8 cellular contexts compared by ENCODE assay signal in genomic region chr12:19431407-19432308, GRCh38. TPM values are rescaled to one million over a fixed set of nuclear protein-coding genes. Genes with fewer than 3 reads are reported as not detected.
A peak's percentile ranks its signal among the peaks of the same experiment; 100 is the strongest.
DNase-seq lines count a peak whose midpoint lies in the region; ATAC-seq and TF ChIP-seq lines count a peak whose summit lies in the region.

No MANE protein-coding gene starts in this region.

- H3K36me3 ChIP-seq in KOPT-K1 (ENCODE audit: insufficient read depth, low read length) (no peaks in the 10 kb centered on the region), mesendoderm (ENCODE audit: control insufficient read depth, insufficient read depth, low read length) (no peaks in the 10 kb centered on the region), BE2C (no peaks in the 10 kb centered on the region)

- H3K4me1 ChIP-seq in mesendoderm (ENCODE audit: control insufficient read depth, low read depth, low read length) = peaks cover 2% of the 10 kb centered on the region
- no peaks in the 10 kb centered on the region for H3K4me1 ChIP-seq in BE2C

- peaks cover 4% of the 10 kb centered on the region for H3K9me3 ChIP-seq in KOPT-K1 (ENCODE audit: insufficient read depth, low read length, poor library complexity, severe bottlenecking)
- no peaks in the 10 kb centered on the region for H3K9me3 ChIP-seq in BE2C

- no peak overlapping the region for H3K4me3 ChIP-seq in mesendoderm (ENCODE audit: low read length)
- H3K4me3 ChIP-seq in BE2C (ENCODE audit: low read depth, low read length) = no peak overlapping the region

- peak overlapping the region; percentile 89 for H3K18ac ChIP-seq in mesendoderm (ENCODE audit: low read length)

- H3K4me2 ChIP-seq in mesendoderm (ENCODE audit: low read length) = no peak overlapping the region

- H3K27me3 ChIP-seq in mesendoderm (ENCODE audit: insufficient read depth, low read length, poor library complexity) (no peaks in the 10 kb centered on the region), BE2C (no peaks in the 10 kb centered on the region)

- no peak overlapping the region for H2AK5ac ChIP-seq in mesendoderm (ENCODE audit: low read length)

- H2BK5ac ChIP-seq in mesendoderm (ENCODE audit: low read length) = peak overlapping the region; percentile 75

- peak overlapping the region; percentile 93 for H4K8ac ChIP-seq in mesendoderm (ENCODE audit: low read depth, low read length)

- H3K27ac ChIP-seq in KOPT-K1 (ENCODE audit: low read depth, low read length, poor library complexity, severe bottlenecking) (peak overlapping the region; percentile 48), mesendoderm (ENCODE audit: low read depth, low read length) (peak overlapping the region; percentile 66)

- no peak overlapping the region for H3K23ac ChIP-seq in mesendoderm (ENCODE audit: low read length)

- TF ChIP-seq CTCF in BE2C (IDR thresholded peaks at IDR 0.05; ENCODE audit: low read depth, low read length) = no peak

- peak overlapping the region; percentile 70 for H3K56ac ChIP-seq in mesendoderm (ENCODE audit: low read length)

- no peak overlapping the region for H4K5ac ChIP-seq in mesendoderm (ENCODE audit: low read length)

- H2BK120ac ChIP-seq in mesendoderm (ENCODE audit: low read depth, low read length) = peak overlapping the region; percentile 95

- H2BK15ac ChIP-seq in mesendoderm (replicated peaks; ENCODE audit: low read depth) = peak overlapping the region; percentile 42

- ATAC-seq in GM19455 (IDR thresholded peaks at IDR 0.05; ENCODE audit: unreplicated experiment) (peak; percentile 52), HG03135 (IDR thresholded peaks at IDR 0.05; ENCODE audit: unreplicated experiment) (no peak)

- no peaks in the 10 kb centered on the region for H3K79me2 ChIP-seq in mesendoderm (ENCODE audit: control insufficient read depth, insufficient read depth, low read length)

- peak overlapping the region; percentile 56 for H3K4ac ChIP-seq in mesendoderm (ENCODE audit: low read depth, low read length)

- peak; percentile 13 for DNase-seq in Caki2 (ENCODE audit: low read depth)
- peak; percentile 17 for DNase-seq in activated naive CD4-positive, alpha-beta T cell treated with anti-CD3 and anti-CD28 coated beads, Interleukin-2, amount 50 U/mL, for 16 hours
- DNase-seq in mesendoderm = peak; percentile 93
- DNase-seq in BE2C = no peak
- DNase-seq in NCI-H2081 (lab: John Stamatoyannopoulos, UW) = no peak

- no CpG with 5 or more reads among the region's 5 CpGs for WGBS in mesendoderm (ENCODE audit: extremely low coverage, insufficient coverage, low lambda C conversion rate)

- in situ Hi-C loops in Caki2 (cut with HindIII; ENCODE audit: low pct_unique_long_range_greater_than_20kb, low sequenced_read_pairs) = no loop called here

- no peak overlapping the region for H3K9ac ChIP-seq in mesendoderm (ENCODE audit: low read length)

- no peaks in the 10 kb centered on the region for H3K79me1 ChIP-seq in mesendoderm (ENCODE audit: low read length)

RNA-seq across cellular contexts. Expression of gene AEBP2, which starts 7.6 kb away (rescaled TPM):
- 10.0 and 22.8 TPM in 2 replicates for total RNA-seq in Caki2 (2014; rRNA removed; shearing (Covaris generic); ENCODE audit: low replicate concordance)
- polyA plus RNA-seq in mesendoderm (2013, experiment 1 of 2) = 29.6 TPM
- polyA plus RNA-seq in mesendoderm (2013, experiment 2 of 2) = 31.3 TPM
- 20.5 TPM for polyA plus RNA-seq in BE2C (2012; ENCODE audit: insufficient read depth, insufficient read length, low read depth)

Comparison
In these comparisons a context has a peak if more than half of its experiments do, and no peak if none do; other contexts are left out.
1. DNase-seq: peak in Caki2 (single experiment), activated naive CD4-positive, alpha-beta T cell treated with anti-CD3 and anti-CD28 coated beads, Interleukin-2, amount 50 U/mL, for 16 hours (single experiment) and mesendoderm (single experiment); none in BE2C (single experiment) and NCI-H2081 (0 of 2).